Comparison of ENCODE assay signal across 21 cellular contexts in the genomic region with DNA sequence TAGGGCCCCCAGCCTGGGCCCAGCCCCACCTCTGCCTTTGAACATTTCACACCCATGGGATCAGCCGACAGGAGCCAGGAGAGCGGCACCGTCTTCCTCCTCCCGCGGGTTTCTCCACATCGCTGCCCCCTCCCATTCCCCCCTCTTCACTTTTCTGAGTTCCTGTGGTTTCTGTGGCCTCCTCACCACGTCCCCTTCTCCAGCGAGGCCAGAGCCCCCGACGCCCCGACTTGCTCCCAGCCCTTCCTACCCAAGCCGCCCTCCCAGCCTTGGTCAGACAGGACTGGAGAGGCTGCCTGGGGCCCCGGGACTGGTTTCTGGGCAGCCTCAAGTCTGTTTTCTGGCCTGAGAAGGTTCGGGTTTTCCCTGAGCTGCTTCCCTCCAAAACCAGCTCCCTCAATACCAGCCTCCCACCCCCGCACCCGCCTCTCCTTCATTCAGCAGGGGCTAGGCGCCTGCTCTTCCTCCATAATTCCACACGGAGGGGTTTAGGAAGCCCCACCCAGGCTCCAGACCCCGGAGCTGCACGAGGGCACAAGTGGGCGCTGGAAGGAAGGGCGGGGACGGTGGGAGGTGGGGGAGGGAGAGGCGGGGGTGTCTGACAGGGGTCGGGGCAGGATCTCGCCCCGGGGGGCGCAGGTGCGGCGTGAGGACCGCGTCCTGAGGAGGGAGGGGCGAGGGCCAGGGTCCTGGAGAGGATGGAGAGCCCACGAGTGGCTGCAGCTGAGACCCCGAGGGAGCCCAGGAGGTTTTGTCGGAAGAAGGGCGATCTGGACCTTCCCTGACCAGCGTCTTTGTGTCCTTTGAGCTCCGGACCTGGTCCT. TPM values are rescaled to one million over a fixed set of nuclear protein-coding genes. Genes with fewer than 3 reads are reported as not detected.
DNase-seq lines count a peak whose midpoint lies in the region; ATAC-seq, FAIRE-seq and TF ChIP-seq lines count a peak whose summit lies in the region.
"Had no signal": no experiment of that assay in that cellular context is flagged by ENCODE, and none has a peak within 500 bp of the region (broad histone marks: within the 10 kb centered on the region; RNA-seq: fewer than 3 reads in every experiment).

No MANE protein-coding gene starts in this region.

- POLR2A ChIA-PET in RWPE1 (lab: Yijun Ruan, JAX; ENCODE audit: low non-redundant PET): no interaction called here

- H3K9me3 ChIP-seq in WERI-Rb-1 (ENCODE audit: severe bottlenecking) (no peaks in the 10 kb centered on the region), right cardiac atrium (ENCODE audit: control insufficient read depth, low read length) (no peaks in the 10 kb centered on the region)

- CTCF ChIA-PET in RWPE1 (lab: Yijun Ruan, JAX): interaction anchor here (0.5 to 1.5 kb wide), 17 partner anchors 18 to 828 kb away, joined by 3 to 6 read pairs (median 4); no protein-coding TSS in a partner anchor

- TF ChIP-seq CTCF in WERI-Rb-1 (IDR thresholded peaks at IDR 0.05; ENCODE audit: low read depth, low read length) (no peak), RWPE1 (conservative IDR thresholded peaks at IDR 0.05; ENCODE audit: low read depth) (no peak)

- peaks cover 49% of the 10 kb centered on the region for H3K27me3 ChIP-seq in WERI-Rb-1 (ENCODE audit: insufficient read depth, low read depth, severe bottlenecking)
- no peaks in the 10 kb centered on the region for H3K27me3 ChIP-seq in right cardiac atrium (ENCODE audit: control insufficient read depth, insufficient read depth)

- 9% methylated on average over 39 of the region's 39 CpGs for WGBS in right cardiac atrium

- no peaks in the 10 kb centered on the region for H3K4me1 ChIP-seq in right cardiac atrium (ENCODE audit: control insufficient read depth, insufficient read depth, low read length)

- intact Hi-C loops in right cardiac atrium (cut with DNase I): no loop called here

- H3K36me3 ChIP-seq in WERI-Rb-1: no peaks in the 10 kb centered on the region

- no peak for FAIRE-seq in HTR-8/SVneo (lab: Jason Lieb, UNC)
- FAIRE-seq: endometrium, TTC549 had no signal

- H3K4me3 ChIP-seq in WERI-Rb-1 (ENCODE audit: low read depth, low read length) (peak overlapping the region; percentile 21), right cardiac atrium (ENCODE audit: low read length) (no peak overlapping the region)
- H3K4me3 ChIP-seq: SK-N-MC had no signal

- ATAC-seq in right cardiac atrium (no peak), GM21360 (IDR thresholded peaks at IDR 0.05; ENCODE audit: unreplicated experiment) (no peak)

- DNase-seq in stimulated activated CD4-positive, alpha-beta T cell treated with anti-CD3 and anti-CD28 coated beads, Interleukin-15, amount 100 ng/mL, for 24 hours: peak; percentile 33
- no peak for DNase-seq in stimulated activated CD4-positive, alpha-beta T cell treated with anti-CD3 and anti-CD28 coated beads, Interleukin-2, amount 100 ng/mL, for 48 hours
- DNase-seq in WERI-Rb-1: no peak
- peak; percentile 40 for DNase-seq in iPS-NIHi7 (ENCODE audit: extremely low spot score)
- DNase-seq in right cardiac atrium: no peak
- no peak for DNase-seq in HTR-8/SVneo (ENCODE audit: insufficient read length, low spot score)
- no peak for DNase-seq in RWPE1 (ENCODE audit: low spot score)
- DNase-seq: GF-D8, NCI-H2029 treated with DMSO at 0.1 percent for 48 hours had no signal

- H3K27ac ChIP-seq in WERI-Rb-1: no peak overlapping the region
- no peak overlapping the region for H3K27ac ChIP-seq in right cardiac atrium (ENCODE audit: low read length)
- no peak overlapping the region for H3K27ac ChIP-seq in RWPE1
- H3K27ac ChIP-seq: SK-N-MC had no signal

RNA-seq across cellular contexts. Expression of gene SIGLEC10, which starts 4.0 kb away (rescaled TPM):
- 1 to 10 TPM in 3 of 4 donors, under 1 TPM in 1; 0.62 to 6.5 (median 2.7) TPM for total RNA-seq in right cardiac atrium
- 0.77 TPM for polyA plus RNA-seq in right cardiac atrium
- total RNA-seq: chondrocyte, M059J, renal cortical epithelial cell had no signal
- polyA plus RNA-seq: AG04450 had no signal

RNA-seq across cellular contexts. Expression of gene C19orf84, which starts 31.1 kb away (rescaled TPM):
- total RNA-seq in right cardiac atrium: not detected
- polyA plus RNA-seq in right cardiac atrium: not detected
- total RNA-seq: activated CD8-positive, alpha-beta T cell treated with anti-CD3 and anti-CD28 coated beads for 36 hours; chondrocyte; lower leg skin; M059J; naive thymus-derived CD8-positive, alpha-beta T cell; renal cortical epithelial cell; subcutaneous adipose tissue had no signal
- polyA plus RNA-seq: AG04450; naive thymus-derived CD8-positive, alpha-beta T cell had no signal

RNA-seq across cellular contexts. Expression of gene LIM2, which starts 33.7 kb away (rescaled TPM):
- not detected for total RNA-seq in right cardiac atrium
- polyA plus RNA-seq in right cardiac atrium: not detected
- total RNA-seq: chondrocyte; lower leg skin; M059J; naive thymus-derived CD8-positive, alpha-beta T cell; renal cortical epithelial cell; subcutaneous adipose tissue had no signal
- polyA plus RNA-seq: AG04450 had no signal

RNA-seq across cellular contexts. Expression of gene SIGLEC8, which starts 36.8 kb away (rescaled TPM):
- total RNA-seq in right cardiac atrium: not detected
- not detected for polyA plus RNA-seq in right cardiac atrium
- total RNA-seq: activated CD8-positive, alpha-beta T cell treated with anti-CD3 and anti-CD28 coated beads for 36 hours; chondrocyte; M059J; naive thymus-derived CD8-positive, alpha-beta T cell; renal cortical epithelial cell had no signal
- polyA plus RNA-seq: AG04450; naive thymus-derived CD8-positive, alpha-beta T cell had no signal

RNA-seq across cellular contexts. Expression of gene NKG7, which starts 49.0 kb away (rescaled TPM):
- 1 to 10 TPM in 3 of 4 donors, under 1 TPM in 1; 0.89 to 3.1 (median 1.7) TPM for total RNA-seq in right cardiac atrium
- 1.7 TPM for polyA plus RNA-seq in right cardiac atrium
- total RNA-seq: chondrocyte, M059J, renal cortical epithelial cell had no signal
- polyA plus RNA-seq: AG04450 had no signal

Comparison
In these comparisons a context has a peak if more than half of its experiments do, and no peak if none do; other contexts are left out.
1. DNase-seq: peak in stimulated activated CD4-positive, alpha-beta T cell treated with anti-CD3 and anti-CD28 coated beads, Interleukin-15, amount 100 ng/mL, for 24 hours (single experiment) and iPS-NIHi7 (single experiment); none in stimulated activated CD4-positive, alpha-beta T cell treated with anti-CD3 and anti-CD28 coated beads, Interleukin-2, amount 100 ng/mL, for 48 hours (0 of 2), WERI-Rb-1 (single experiment), right cardiac atrium (0 of 3), HTR-8/SVneo (single experiment) and RWPE1 (single experiment).